Comparison of ENCODE assay signal across 8 cellular contexts in genomic region chr15:76312540-76313174, GRCh38. TPM values are rescaled to one million over a fixed set of nuclear protein-coding genes. Genes with fewer than 3 reads are reported as not detected.
A peak's percentile ranks its signal among the peaks of the same experiment; 100 is the strongest.
DNase-seq lines count a peak whose midpoint lies in the region; ATAC-seq and TF ChIP-seq lines count a peak whose summit lies in the region.

No MANE protein-coding gene starts in this region.

- H3K27ac Mint-ChIP-seq in neural crest cell (ENCODE audit: unreplicated experiment), result no peak overlapping the region

- no peaks in the 10 kb centered on the region for H3K36me3 ChIP-seq in H7 (replicated peaks; ENCODE audit: control insufficient read depth, insufficient read depth, low read length)

- TF ChIP-seq CTCF in choroid plexus epithelial cell (conservative IDR thresholded peaks at IDR 0.05; ENCODE audit: low read depth, low read length) (no peak), neural crest cell (conservative IDR thresholded peaks at IDR 0.05) (no peak)

- peaks cover 2% of the 10 kb centered on the region for H3K36me3 Mint-ChIP-seq in neural crest cell (ENCODE audit: low read depth)

- peak overlapping the region; percentile 93 for H3K4me3 Mint-ChIP-seq in neural crest cell

- ATAC-seq in HG02884 (IDR thresholded peaks at IDR 0.05; ENCODE audit: unreplicated experiment) (no peak), HG03571 (IDR thresholded peaks at IDR 0.05; ENCODE audit: unreplicated experiment) (no peak)

- no peaks in the 10 kb centered on the region; the same call in 1 of the 2 replicates for H3K27me3 ChIP-seq in H7 (ENCODE audit: control insufficient read depth, insufficient read depth, low read length)

- H3K9me3 Mint-ChIP-seq in neural crest cell, result peaks cover 3% of the 10 kb centered on the region

- peaks cover 11% of the 10 kb centered on the region for H3K27me3 Mint-ChIP-seq in neural crest cell (ENCODE audit: low read depth)

- no peak overlapping the region for H3K4me3 ChIP-seq in choroid plexus epithelial cell (ENCODE audit: low read depth, low read length)
- H3K4me3 ChIP-seq in H7 (ENCODE audit: insufficient read depth, low read depth, low read length), result no peak overlapping the region

- DNase-seq in EL (peak; percentile 81), NCI-H2196 treated with DMSO at 0.1 percent for 48 hours (lab: John Stamatoyannopoulos, UW; ENCODE audit: unreplicated experiment) (peak; percentile 49), choroid plexus epithelial cell (ENCODE audit: low read depth) (peak; percentile 44), neural crest cell (ENCODE audit: low read depth, low spot score) (no peak), H7 (no peak), amniotic stem cell (lab: John Stamatoyannopoulos, UW) (no peak)

- peaks cover 38% of the 10 kb centered on the region for H3K4me1 Mint-ChIP-seq in neural crest cell

RNA-seq across cellular contexts. Expression of gene ETFA, which starts 1.4 kb away (rescaled TPM):
- total RNA-seq in neural crest cell, result 109 and 119 TPM in 2 replicates
- total RNA-seq in H7 (2014; rRNA removed; shearing (Covaris generic)), result 124 and 147 TPM in 2 replicates

RNA-seq across cellular contexts. Expression of gene ISL2, which starts 23.9 kb away (rescaled TPM):
- 0.25 TPM in 1 of 2 replicates, not detected in the other for total RNA-seq in neural crest cell
- total RNA-seq in H7 (2014; rRNA removed; shearing (Covaris generic)), result 0.33 TPM in 1 of 2 replicates, not detected in the other

Comparison
In these comparisons a context has a peak if more than half of its experiments do, and no peak if none do; other contexts are left out.
1. DNase-seq: peak in EL (single experiment), NCI-H2196 treated with DMSO at 0.1 percent for 48 hours (single experiment) and choroid plexus epithelial cell (single experiment); none in neural crest cell (single experiment), H7 (single experiment) and amniotic stem cell (single experiment).